21 cellular contexts compared by ENCODE assay signal in the genomic region with DNA sequence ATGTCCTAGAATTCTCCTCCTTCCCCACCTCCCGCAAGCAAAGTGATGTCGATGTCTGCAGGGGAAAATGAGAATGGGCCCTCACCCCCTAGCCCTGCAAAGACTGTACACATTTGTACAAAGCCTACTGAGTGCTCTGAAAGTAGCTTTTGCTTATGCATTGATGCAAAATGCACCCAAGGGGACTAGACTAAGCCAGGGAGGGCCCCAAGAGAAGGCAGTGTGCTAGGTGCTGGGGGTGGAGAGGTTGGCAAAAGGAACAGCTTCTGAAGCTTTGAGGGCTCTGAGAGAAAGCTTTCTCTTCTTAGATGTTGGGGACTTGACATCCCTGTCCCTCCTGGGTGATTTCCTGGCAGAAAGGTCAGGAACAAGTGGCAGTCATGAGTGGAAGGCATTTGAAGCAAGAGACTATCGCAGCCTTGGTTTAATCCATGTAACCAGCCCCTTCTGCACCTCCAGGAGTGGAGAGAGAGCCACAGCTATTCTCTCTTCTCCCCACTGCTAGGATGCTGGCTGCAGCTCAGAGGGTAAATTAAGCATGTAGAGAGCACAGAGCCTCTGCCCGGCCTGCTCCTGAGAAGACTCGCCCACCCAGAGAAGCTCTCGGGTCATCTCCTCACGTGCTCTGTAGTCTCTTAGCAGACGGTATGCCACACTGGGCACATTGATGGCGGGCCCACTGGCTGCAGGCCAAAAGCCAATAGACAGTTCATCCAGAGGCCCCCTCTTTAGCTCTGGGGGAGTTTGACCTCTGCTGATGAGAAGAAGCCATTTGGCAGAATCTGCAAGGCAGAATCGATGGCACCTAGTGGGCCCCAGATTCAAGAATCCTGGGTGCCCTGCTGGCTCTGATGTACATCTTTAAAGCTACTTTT.
DNase-seq lines count a peak whose midpoint lies in the region; ATAC-seq and TF ChIP-seq lines count a peak whose summit lies in the region.
"Had no signal": no experiment of that assay in that cellular context is flagged by ENCODE, and none has a peak within 500 bp of the region (broad histone marks: within the 10 kb centered on the region; RNA-seq: fewer than 3 reads in every experiment).

No MANE protein-coding gene starts in this region.

- no peak overlapping the region for H2BK12ac ChIP-seq in trophoblast cell (ENCODE audit: low read length)

- no peak overlapping the region for H4K91ac ChIP-seq in trophoblast cell (ENCODE audit: low read depth, low read length)

- H3K27me3 ChIP-seq in right cardiac atrium (ENCODE audit: control insufficient read depth, insufficient read depth), result no peaks in the 10 kb centered on the region
- no peaks in the 10 kb centered on the region for H3K27me3 ChIP-seq in trophoblast cell (ENCODE audit: insufficient read depth, low read length)
- no peaks in the 10 kb centered on the region for H3K27me3 ChIP-seq in SJCRH30
- H3K27me3 ChIP-seq in prostate gland (replicated peaks; ENCODE audit: insufficient read depth), result no peaks in the 10 kb centered on the region

- H3K36me3 Mint-ChIP-seq in brain, result no peaks in the 10 kb centered on the region
- H3K36me3 Mint-ChIP-seq: CD14-positive monocyte had no signal

- H3K4me3 ChIP-seq in right cardiac atrium (ENCODE audit: low read length), result no peak overlapping the region
- no peak overlapping the region for H3K4me3 ChIP-seq in trophoblast cell (ENCODE audit: low read depth, low read length)
- H3K4me3 ChIP-seq in SJCRH30, result no peak overlapping the region
- H3K4me3 ChIP-seq in prostate gland, result no peak overlapping the region

- peak overlapping the region in 1 of 5 experiments; percentile 35 for H3K4me3 Mint-ChIP-seq in brain
- H3K4me3 Mint-ChIP-seq: activated CD8-positive, alpha-beta memory T cell treated with anti-CD3 and anti-CD28 coated beads, Interleukin-2, amount 10 ng/mL, durations not matched to agents 7 days and 5 days; activated naive CD8-positive, alpha-beta T cell treated with anti-CD3 and anti-CD28 coated beads, Interleukin-2, amount 10 ng/mL, durations not matched to agents 7 days and 5 days; CD14-positive monocyte; T-cell had no signal

- no peak overlapping the region for H3K9ac ChIP-seq in trophoblast cell (ENCODE audit: low read length)

- no peak overlapping the region for H4K12ac ChIP-seq in trophoblast cell (ENCODE audit: low read depth, low read length)

- H3K23ac ChIP-seq in trophoblast cell (ENCODE audit: low read length), result no peak overlapping the region

- no peak overlapping the region for H2AFZ ChIP-seq in trophoblast cell (ENCODE audit: insufficient read depth, low read length, poor library complexity)

- H3K4ac ChIP-seq in trophoblast cell (ENCODE audit: low read depth, low read length), result no peak overlapping the region

- H2AK5ac ChIP-seq in trophoblast cell (ENCODE audit: low read length), result peak overlapping the region; percentile 49

- no peaks in the 10 kb centered on the region for H3K27me3 Mint-ChIP-seq in brain
- H3K27me3 Mint-ChIP-seq: activated CD8-positive, alpha-beta memory T cell treated with anti-CD3 and anti-CD28 coated beads, Interleukin-2, amount 10 ng/mL, durations not matched to agents 7 days and 5 days; activated naive CD8-positive, alpha-beta T cell treated with anti-CD3 and anti-CD28 coated beads, Interleukin-2, amount 10 ng/mL, durations not matched to agents 7 days and 5 days; T-cell had no signal

- TF ChIP-seq POLR2A in prostate gland (IDR thresholded peaks at IDR 0.05), result no peak

- intact Hi-C loops in right cardiac atrium (cut with DNase I), result no loop called here
- intact Hi-C loops in prostate gland (cut with DNase I), result no loop called here

- no peak overlapping the region for H3K4me2 ChIP-seq in trophoblast cell (ENCODE audit: low read length)

- peak overlapping the region; percentile 14 for H3K14ac ChIP-seq in trophoblast cell (ENCODE audit: low read length)

- DNase-seq in G401 (ENCODE audit: low spot score), result peak; percentile 58
- peak in 2 of 3 donors; percentile 65 to 76 for DNase-seq in right cardiac atrium
- no peak for DNase-seq in trophoblast cell
- no peak for DNase-seq in NK-92 treated with Interleukin-12 subunit alpha and Interleukin-12 subunit beta, amount 100 ng/mL, for 24 hours (lab: John Stamatoyannopoulos, UW)
- no peak for DNase-seq in SJCRH30
- no peak for DNase-seq in prostate gland (ENCODE audit: low spot score)
- DNase-seq: ACHN; activated CD4-positive, alpha-beta T cell treated with anti-CD3 and anti-CD28 coated beads for 4 hours; activated CD8-positive, alpha-beta memory T cell treated with anti-CD3 and anti-CD28 coated beads, Interleukin-2, amount 10 ng/mL, durations not matched to agents 7 days and 5 days; activated naive CD8-positive, alpha-beta T cell treated with anti-CD3 and anti-CD28 coated beads, Interleukin-2, amount 10 ng/mL, durations not matched to agents 7 days and 5 days; erythroblast; foreskin melanocyte; GF-D8; occipital lobe; stimulated activated CD4-positive, alpha-beta T cell treated with anti-CD3 and anti-CD28 coated beads, Interleukin-2, amount 100 ng/mL, for 48 hours; T-cell had no signal

- in situ Hi-C loops in G401 (cut with HindIII; ENCODE audit: low sequenced_read_pairs), result no loop called here

- 51% methylated on average over 10 of the region's 10 CpGs for WGBS in right cardiac atrium
- WGBS in trophoblast cell (ENCODE audit: extremely low coverage, insufficient coverage, insufficient read length), result no CpG with 5 or more reads among the region's 10 CpGs
- 83% methylated on average over 10 of the region's 10 CpGs for WGBS in prostate gland

- no peaks in the 10 kb centered on the region for H3K9me3 Mint-ChIP-seq in brain
- H3K9me3 Mint-ChIP-seq: activated naive CD8-positive, alpha-beta T cell treated with anti-CD3 and anti-CD28 coated beads, Interleukin-2, amount 10 ng/mL, durations not matched to agents 7 days and 5 days; T-cell had no signal

- H3K9me3 ChIP-seq in right cardiac atrium (ENCODE audit: control insufficient read depth, low read length) (no peaks in the 10 kb centered on the region), trophoblast cell (ENCODE audit: insufficient read depth, low read depth, low read length) (no peaks in the 10 kb centered on the region), SJCRH30 (replicated peaks) (no peaks in the 10 kb centered on the region), prostate gland (no peaks in the 10 kb centered on the region)

- peak overlapping the region; percentile 18 for H3K18ac ChIP-seq in trophoblast cell (ENCODE audit: low read length)

- peaks cover 8% of the 10 kb centered on the region for H3K79me1 ChIP-seq in trophoblast cell (ENCODE audit: low read length)

- H3K4me1 Mint-ChIP-seq in brain, result peaks cover 100% of the 10 kb centered on the region

- H3K4me1 ChIP-seq in right cardiac atrium (ENCODE audit: control insufficient read depth, insufficient read depth, low read length), result peaks cover 33% of the 10 kb centered on the region
- H3K4me1 ChIP-seq in trophoblast cell (ENCODE audit: control insufficient read depth in 1 of 2, insufficient read depth in 2 of 2, low read length in 2 of 2), result peaks cover 23 to 38% of the 10 kb centered on the region in 2 experiments
- peaks cover 25% of the 10 kb centered on the region for H3K4me1 ChIP-seq in SJCRH30
- H3K4me1 ChIP-seq in prostate gland (replicated peaks), result peaks cover 3% of the 10 kb centered on the region

- H3K36me3 ChIP-seq in trophoblast cell (ENCODE audit: control insufficient read depth in 1 of 2, insufficient read depth in 2 of 2, low read length in 2 of 2) (peaks cover 0 to 2% of the 10 kb centered on the region in 2 experiments), SJCRH30 (no peaks in the 10 kb centered on the region), prostate gland (no peaks in the 10 kb centered on the region)

- peak overlapping the region; percentile 44 to 94 (median 80) for H3K27ac Mint-ChIP-seq in brain
- H3K27ac Mint-ChIP-seq: activated CD8-positive, alpha-beta memory T cell treated with anti-CD3 and anti-CD28 coated beads, Interleukin-2, amount 10 ng/mL, durations not matched to agents 7 days and 5 days; activated naive CD8-positive, alpha-beta T cell treated with anti-CD3 and anti-CD28 coated beads, Interleukin-2, amount 10 ng/mL, durations not matched to agents 7 days and 5 days had no signal

- TF ChIP-seq CTCF in brain (conservative IDR thresholded peaks at IDR 0.05) (no peak), prostate gland (IDR thresholded peaks at IDR 0.05) (no peak)

- H3K79me2 ChIP-seq in trophoblast cell (ENCODE audit: control insufficient read depth, insufficient read depth, low read length, poor library complexity), result no peaks in the 10 kb centered on the region

- no peak overlapping the region for H2BK5ac ChIP-seq in trophoblast cell (ENCODE audit: low read depth, low read length, poor library complexity)

- ATAC-seq in right cardiac atrium, result peak in 1 of 2 donors; percentile 2
- ATAC-seq in HG03196 (IDR thresholded peaks at IDR 0.05; ENCODE audit: unreplicated experiment), result no peak
- ATAC-seq: activated CD8-positive, alpha-beta memory T cell treated with anti-CD3 and anti-CD28 coated beads, Interleukin-2, amount 10 ng/mL, durations not matched to agents 7 days and 5 days; HepG2; T-cell had no signal

- no peak overlapping the region for H4K8ac ChIP-seq in trophoblast cell (ENCODE audit: low read depth, low read length)

- H3K27ac ChIP-seq in right cardiac atrium (ENCODE audit: low read length) (peak overlapping the region; percentile 43), trophoblast cell (ENCODE audit: low read depth, low read length) (no peak overlapping the region), SJCRH30 (no peak overlapping the region), prostate gland (no peak overlapping the region)
- H3K27ac ChIP-seq: RWPE1 had no signal

- no peak overlapping the region for H2BK120ac ChIP-seq in trophoblast cell (ENCODE audit: insufficient read depth, low read length, poor library complexity)

Comparison
In these comparisons a context has a peak if more than half of its experiments do, and no peak if none do; other contexts are left out.
1. DNase-seq: peak in G401 (single experiment) and right cardiac atrium (2 of 3); none in trophoblast cell (0 of 2), NK-92 treated with Interleukin-12 subunit alpha and Interleukin-12 subunit beta, amount 100 ng/mL, for 24 hours (single experiment), SJCRH30 (0 of 2) and prostate gland (single experiment).